Comparison of ENCODE assay signal across 18 cellular contexts in genomic region chr5:80720181-80720580, GRCh38.
A peak's percentile ranks its signal among the peaks of the same experiment; 100 is the strongest.
DNase-seq lines count a peak whose midpoint lies in the region; TF ChIP-seq lines count a peak whose summit lies in the region.
"Had no signal": no experiment of that assay in that cellular context is flagged by ENCODE, and none has a peak within 500 bp of the region (broad histone marks: within the 10 kb centered on the region; RNA-seq: fewer than 3 reads in every experiment).

No MANE protein-coding gene starts in this region.

- H3K27ac Mint-ChIP-seq in T-helper 1 cell treated with Interleukin-12 subunit alpha and Interleukin-12 subunit beta and Interleukin-4 antibody, amounts not matched to agents 30 μg/mL and 1 μg/mL, for 36 hours = peak overlapping the region; percentile 2
- peak overlapping the region; percentile 7 for H3K27ac Mint-ChIP-seq in activated CD4-positive, alpha-beta T cell treated with anti-CD3 and anti-CD28 coated beads, Interleukin-2, amount 10 ng/mL, durations not matched to agents 7 days and 5 days
- H3K27ac Mint-ChIP-seq: B cell; CD4-positive, alpha-beta T cell; CD8-positive, alpha-beta T cell had no signal

- no peak for DNase-seq in T-helper 1 cell
- DNase-seq in activated CD4-positive, alpha-beta T cell treated with anti-CD3 and anti-CD28 coated beads, Interleukin-2, amount 10 ng/mL, durations not matched to agents 7 days and 5 days = no peak
- DNase-seq in activated CD4-positive, alpha-beta T cell treated with anti-CD3 and anti-CD28 coated beads, Interleukin-2, amount 50 U/mL, for 1 hour = no peak
- DNase-seq in stimulated activated naive CD4-positive, alpha-beta T cell treated with Interleukin-2 at 50 U/mL for 16 hours (lab: John Stamatoyannopoulos, UW) = no peak
- DNase-seq: AML-193; Caco-2; Calu3; CD4-positive, alpha-beta T cell; CD8-positive, alpha-beta T cell; DMS79 treated with DMSO at 0.1 percent for 48 hours; GF-D8 had no signal

- no peaks in the 10 kb centered on the region for H3K27me3 Mint-ChIP-seq in T-helper 1 cell treated with Interleukin-12 subunit alpha and Interleukin-12 subunit beta and Interleukin-4 antibody, amounts not matched to agents 30 μg/mL and 1 μg/mL, for 36 hours (ENCODE audit: low read depth)
- H3K27me3 Mint-ChIP-seq in activated CD4-positive, alpha-beta T cell treated with anti-CD3 and anti-CD28 coated beads, Interleukin-2, amount 10 ng/mL, durations not matched to agents 7 days and 5 days = no peaks in the 10 kb centered on the region
- H3K27me3 Mint-ChIP-seq: B cell; CD4-positive, alpha-beta T cell had no signal

- peaks cover 8% of the 10 kb centered on the region for H3K4me1 Mint-ChIP-seq in T-helper 1 cell treated with Interleukin-12 subunit alpha and Interleukin-12 subunit beta and Interleukin-4 antibody, amounts not matched to agents 30 μg/mL and 1 μg/mL, for 36 hours (ENCODE audit: low read depth)
- H3K4me1 Mint-ChIP-seq in activated CD4-positive, alpha-beta T cell treated with anti-CD3 and anti-CD28 coated beads, Interleukin-2, amount 10 ng/mL, durations not matched to agents 7 days and 5 days = peaks cover 7% of the 10 kb centered on the region

- H3K9me3 Mint-ChIP-seq in T-helper 1 cell treated with Interleukin-12 subunit alpha and Interleukin-12 subunit beta and Interleukin-4 antibody, amounts not matched to agents 30 μg/mL and 1 μg/mL, for 36 hours = peaks cover 22% of the 10 kb centered on the region
- H3K9me3 Mint-ChIP-seq in activated CD4-positive, alpha-beta T cell treated with anti-CD3 and anti-CD28 coated beads, Interleukin-2, amount 10 ng/mL, durations not matched to agents 7 days and 5 days = peaks cover 21% of the 10 kb centered on the region

- no peak overlapping the region for H3K4me3 Mint-ChIP-seq in T-helper 1 cell treated with Interleukin-12 subunit alpha and Interleukin-12 subunit beta and Interleukin-4 antibody, amounts not matched to agents 30 μg/mL and 1 μg/mL, for 36 hours
- no peak overlapping the region for H3K4me3 Mint-ChIP-seq in activated CD4-positive, alpha-beta T cell treated with anti-CD3 and anti-CD28 coated beads, Interleukin-2, amount 10 ng/mL, durations not matched to agents 7 days and 5 days
- H3K4me3 Mint-ChIP-seq: B cell; CD4-positive, alpha-beta T cell; CD8-positive, alpha-beta T cell had no signal

- H3K4me1 ChIP-seq in HEK293 (ENCODE audit: control insufficient read depth, insufficient read depth, low read length) = no peaks in the 10 kb centered on the region
- H3K4me1 ChIP-seq: A549; BLaER1 treated with 17β-estradiol and CSF1 and Interleukin-3, amounts not matched to agents 10 nM and 100 nM; Caco-2 had no signal

- POLR2A ChIA-PET in activated CD4-positive, alpha-beta T cell treated with anti-CD3 and anti-CD28 coated beads, Interleukin-2, amount 10 ng/mL, durations not matched to agents 7 days and 5 days (lab: Charles Lee) = no interaction called here
- POLR2A ChIA-PET in HEK293 (lab: Yijun Ruan, JAX) = no interaction called here

- peaks cover 45% of the 10 kb centered on the region for H3K36me3 Mint-ChIP-seq in T-helper 1 cell treated with Interleukin-12 subunit alpha and Interleukin-12 subunit beta and Interleukin-4 antibody, amounts not matched to agents 30 μg/mL and 1 μg/mL, for 36 hours (ENCODE audit: low read depth)
- peaks cover 53% of the 10 kb centered on the region for H3K36me3 Mint-ChIP-seq in activated CD4-positive, alpha-beta T cell treated with anti-CD3 and anti-CD28 coated beads, Interleukin-2, amount 10 ng/mL, durations not matched to agents 7 days and 5 days (ENCODE audit: low read depth)

- TF ChIP-seq CTCF in HEK293 (tag by site-specific recombination; IDR thresholded peaks at IDR 0.05) = no peak

- H3K9me3 ChIP-seq in HEK293 (ENCODE audit: control insufficient read depth, insufficient read depth, low read depth, low read length) = no peaks in the 10 kb centered on the region

- CTCF ChIA-PET in activated CD4-positive, alpha-beta T cell treated with anti-CD3 and anti-CD28 coated beads, Interleukin-2, amount 10 ng/mL, durations not matched to agents 7 days and 5 days (lab: Charles Lee) = no interaction called here
- CTCF ChIA-PET in HEK293 (lab: Yijun Ruan, JAX) = no interaction called here

- no peak overlapping the region for H3K4me3 ChIP-seq in HEK293 (ENCODE audit: low read depth, low read length)
- H3K4me3 ChIP-seq: A549; BLaER1 treated with 17β-estradiol and CSF1 and Interleukin-3, amounts not matched to agents 10 nM and 100 nM had no signal

- peaks cover 3 to 12% of the 10 kb centered on the region in 2 experiments; a peak in 2 of 3 replicates for H3K36me3 ChIP-seq in HEK293 (ENCODE audit: control insufficient read depth in 2 of 2, insufficient read depth in 1 of 2, low read length in 2 of 2)

- H3K27ac ChIP-seq in HEK293 (ENCODE audit: extremely low read depth, low read depth, low read length) = no peak overlapping the region
- H3K27ac ChIP-seq: 22Rv1; A549; BLaER1 treated with 17β-estradiol and CSF1 and Interleukin-3, amounts not matched to agents 10 nM and 100 nM; C4-2B had no signal

TF ChIP-seq in HEK293, 187 proteins besides CTCF, POLR2A, EP300 and RAD21 (continues in another document):
- no peak for TF ChIP-seq ZNF670 (tag by site-specific recombination; IDR thresholded peaks at IDR 0.05; ENCODE audit: low read depth)
- TF ChIP-seq ZNF292 (tag by site-specific recombination; IDR thresholded peaks at IDR 0.05; ENCODE audit: borderline replicate concordance, low read depth) = no peak
- TF ChIP-seq SETDB1 (IDR thresholded peaks at IDR 0.05; ENCODE audit: insufficient read length, low read length) = peak; percentile 56
- no peak for TF ChIP-seq PRDM2 (tag by site-specific recombination; IDR thresholded peaks at IDR 0.05; ENCODE audit: borderline replicate concordance)
- no peak for TF ChIP-seq ZNF26 (tag by site-specific recombination; IDR thresholded peaks at IDR 0.05)
- TF ChIP-seq GLIS1 (tag by site-specific recombination; IDR thresholded peaks at IDR 0.05) = no peak
- no peak for TF ChIP-seq ZNF354C (tag by site-specific recombination; IDR thresholded peaks at IDR 0.05; ENCODE audit: borderline replicate concordance, low read depth)
- TF ChIP-seq ZNF2 (tag by site-specific recombination; IDR thresholded peaks at IDR 0.05) = no peak
- no peak for TF ChIP-seq ZNF214 (tag by site-specific recombination; IDR thresholded peaks at IDR 0.05; ENCODE audit: borderline replicate concordance)
- TF ChIP-seq HOXD13 (CRISPR knock-in tag; IDR thresholded peaks at IDR 0.05; ENCODE audit: borderline replicate concordance) = no peak
